Comparison of ENCODE assay signal across 26 cellular contexts in the genomic region with DNA sequence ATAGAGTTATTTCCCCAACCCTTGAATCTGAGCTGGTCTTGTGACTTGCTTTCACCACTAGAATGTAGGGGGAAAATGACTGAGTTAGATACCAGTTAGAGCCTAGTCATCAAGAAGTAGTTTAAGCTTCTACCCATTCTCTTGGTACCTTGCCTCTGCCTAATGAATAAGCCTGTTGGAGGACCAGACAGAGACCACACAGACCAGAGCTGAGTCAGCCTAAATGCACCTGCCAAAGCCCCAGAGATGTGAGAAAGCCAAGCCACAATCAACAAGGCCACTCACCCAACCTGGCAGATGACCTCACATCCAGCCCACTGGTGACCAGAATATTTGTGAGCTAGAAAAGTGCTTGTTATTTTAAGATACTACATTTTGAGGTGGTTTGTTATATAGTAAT.
DNase-seq lines count a peak whose midpoint lies in the region; ATAC-seq and TF ChIP-seq lines count a peak whose summit lies in the region.
"Had no signal": no experiment of that assay in that cellular context is flagged by ENCODE, and none has a peak within 500 bp of the region (broad histone marks: within the 10 kb centered on the region; RNA-seq: fewer than 3 reads in every experiment).

No MANE protein-coding gene starts in this region.

- H3K9me3 ChIP-seq in PC-3 (ENCODE audit: low read length), result no peaks in the 10 kb centered on the region
- no peaks in the 10 kb centered on the region for H3K9me3 ChIP-seq in smooth muscle cell (replicated peaks; ENCODE audit: low read depth)
- H3K9me3 ChIP-seq: ascending aorta, heart left ventricle, neutrophil, psoas muscle, upper lobe of left lung had no signal

- H4K20me1 ChIP-seq in PC-3 (ENCODE audit: low read length) (no peaks in the 10 kb centered on the region), smooth muscle cell (ENCODE audit: low read depth) (no peaks in the 10 kb centered on the region)

- H3K9me3 Mint-ChIP-seq in naive thymus-derived CD8-positive, alpha-beta T cell, result no peaks in the 10 kb centered on the region
- H3K9me3 Mint-ChIP-seq in activated naive CD4-positive, alpha-beta T cell treated with anti-CD3 and anti-CD28 coated beads for 36 hours, result no peaks in the 10 kb centered on the region
- H3K9me3 Mint-ChIP-seq: activated B cell treated with CpG ODN at 0.5 μM for 24 hours; activated naive CD4-positive, alpha-beta T cell treated with anti-CD3 and anti-CD28 coated beads, Interleukin-2, amount 50 U/mL, for 24 hours; CD4-positive, alpha-beta T cell; memory B cell had no signal

- H3F3A ChIP-seq in PC-3 (ENCODE audit: low read length, unreplicated experiment), result no peaks in the 10 kb centered on the region
- no peaks in the 10 kb centered on the region for H3F3A ChIP-seq in smooth muscle cell (ENCODE audit: low read depth)

- H3K27ac Mint-ChIP-seq in naive thymus-derived CD8-positive, alpha-beta T cell, result no peak overlapping the region
- no peak overlapping the region for H3K27ac Mint-ChIP-seq in activated naive CD4-positive, alpha-beta T cell treated with anti-CD3 and anti-CD28 coated beads for 36 hours
- H3K27ac Mint-ChIP-seq: activated B cell treated with CpG ODN at 0.5 μM for 24 hours; activated naive CD4-positive, alpha-beta T cell treated with anti-CD3 and anti-CD28 coated beads, Interleukin-2, amount 50 U/mL, for 24 hours; CD4-positive, alpha-beta T cell; memory B cell had no signal

- no peaks in the 10 kb centered on the region for H3K36me3 Mint-ChIP-seq in naive thymus-derived CD8-positive, alpha-beta T cell
- H3K36me3 Mint-ChIP-seq in activated naive CD4-positive, alpha-beta T cell treated with anti-CD3 and anti-CD28 coated beads for 36 hours (ENCODE audit: low read depth), result no peaks in the 10 kb centered on the region
- H3K36me3 Mint-ChIP-seq: activated naive CD4-positive, alpha-beta T cell treated with anti-CD3 and anti-CD28 coated beads, Interleukin-2, amount 50 U/mL, for 24 hours; memory B cell had no signal

- DNase-seq in ELR (ENCODE audit: low read depth), result peak; percentile 4
- DNase-seq in PC-3, result peak; percentile 15
- DNase-seq in fibroblast of mammary gland (ENCODE audit: low read depth), result peak; percentile 63
- no peak for DNase-seq in naive thymus-derived CD8-positive, alpha-beta T cell
- no peak for DNase-seq in activated gamma-delta T cell treated with Interleukin-2 at 50 U/mL for 16 hours
- DNase-seq in smooth muscle cell (lab: John Stamatoyannopoulos, UW; ENCODE audit: unreplicated experiment), result no peak
- DNase-seq in activated naive CD4-positive, alpha-beta T cell treated with anti-CD3 and anti-CD28 coated beads for 36 hours, result no peak
- DNase-seq: activated B cell treated with CpG ODN at 0.5 μM for 24 hours; CD4-positive, alpha-beta T cell; cerebellar nuclear complex; H7; heart left ventricle; left colon; NCI-H1105 treated with DMSO at 0.1 percent for 48 hours; NCI-H2029 treated with DMSO at 0.1 percent for 48 hours; NCI-H774; psoas muscle; Right ventricle myocardium superior; stimulated activated CD8-positive, alpha-beta memory T cell treated with anti-CD3 and anti-CD28 coated beads, Interleukin-4, amount 100 ng/mL, for 48 hours; SW 1271; upper lobe of left lung had no signal

- H3K4me3 Mint-ChIP-seq in naive thymus-derived CD8-positive, alpha-beta T cell, result no peak overlapping the region
- H3K4me3 Mint-ChIP-seq in activated naive CD4-positive, alpha-beta T cell treated with anti-CD3 and anti-CD28 coated beads for 36 hours, result no peak overlapping the region
- H3K4me3 Mint-ChIP-seq: activated B cell treated with CpG ODN at 0.5 μM for 24 hours; activated naive CD4-positive, alpha-beta T cell treated with anti-CD3 and anti-CD28 coated beads, Interleukin-2, amount 50 U/mL, for 24 hours; CD4-positive, alpha-beta T cell; memory B cell had no signal

- H3K9ac ChIP-seq in PC-3 (ENCODE audit: low read length) (no peak overlapping the region), smooth muscle cell (ENCODE audit: low read depth) (no peak overlapping the region)

- H3K36me3 ChIP-seq in PC-3 (ENCODE audit: low read depth, low read length) (no peaks in the 10 kb centered on the region), smooth muscle cell (ENCODE audit: low read depth) (no peaks in the 10 kb centered on the region)
- H3K36me3 ChIP-seq: ascending aorta, heart left ventricle, neutrophil, upper lobe of left lung had no signal

- POLR2A ChIA-PET in PC-3 (lab: Charles Lee; ENCODE audit: unreplicated experiment), result no interaction called here
- POLR2A ChIA-PET in naive thymus-derived CD8-positive, alpha-beta T cell (lab: Charles Lee), result no interaction called here

- intact Hi-C loops in PC-3 (cut with micrococcal nuclease), result no loop called here
- intact Hi-C loops in activated naive CD4-positive, alpha-beta T cell treated with anti-CD3 and anti-CD28 coated beads for 36 hours (cut with micrococcal nuclease), result no loop called here

- H2AFZ ChIP-seq in PC-3 (ENCODE audit: low read length) (no peak overlapping the region), smooth muscle cell (ENCODE audit: low read depth) (no peak overlapping the region)

- H3K4me3 ChIP-seq in PC-3 (ENCODE audit: low read length), result no peak overlapping the region
- no peak overlapping the region for H3K4me3 ChIP-seq in fibroblast of mammary gland (ENCODE audit: control insufficient read depth, low read depth, low read length)
- H3K4me3 ChIP-seq in smooth muscle cell, result no peak overlapping the region
- H3K4me3 ChIP-seq: ascending aorta, heart left ventricle, psoas muscle, upper lobe of left lung had no signal

- H3K27me3 ChIP-seq in PC-3 (ENCODE audit: low read length), result no peaks in the 10 kb centered on the region
- no peaks in the 10 kb centered on the region for H3K27me3 ChIP-seq in smooth muscle cell (ENCODE audit: low read depth)
- H3K27me3 ChIP-seq: ascending aorta, heart left ventricle, neutrophil, upper lobe of left lung had no signal

- TF ChIP-seq CTCF in PC-3 (conservative IDR thresholded peaks at IDR 0.05; ENCODE audit: low read depth, low read length), result no peak
- no peak for TF ChIP-seq CTCF in fibroblast of mammary gland (conservative IDR thresholded peaks at IDR 0.05; ENCODE audit: control insufficient read depth, insufficient read depth, low read depth, low read length)
- TF ChIP-seq CTCF in smooth muscle cell (IDR thresholded peaks at IDR 0.05; ENCODE audit: borderline replicate concordance, insufficient read depth, poor library complexity, severe bottlenecking), result no peak

- no peak overlapping the region for H3K27ac ChIP-seq in PC-3 (ENCODE audit: low read length)
- no peak overlapping the region for H3K27ac ChIP-seq in smooth muscle cell (ENCODE audit: low read depth)
- H3K27ac ChIP-seq: ascending aorta, heart left ventricle, neutrophil, psoas muscle, upper lobe of left lung had no signal

- H3K4me1 Mint-ChIP-seq in naive thymus-derived CD8-positive, alpha-beta T cell, result no peaks in the 10 kb centered on the region
- H3K4me1 Mint-ChIP-seq in activated naive CD4-positive, alpha-beta T cell treated with anti-CD3 and anti-CD28 coated beads for 36 hours (ENCODE audit: low read depth), result no peaks in the 10 kb centered on the region
- H3K4me1 Mint-ChIP-seq: activated B cell treated with CpG ODN at 0.5 μM for 24 hours; activated naive CD4-positive, alpha-beta T cell treated with anti-CD3 and anti-CD28 coated beads, Interleukin-2, amount 50 U/mL, for 24 hours; memory B cell had no signal

- H3K4me1 ChIP-seq in PC-3 (ENCODE audit: insufficient read depth, low read length) (peaks cover 9% of the 10 kb centered on the region), smooth muscle cell (ENCODE audit: low read depth) (no peaks in the 10 kb centered on the region)
- H3K4me1 ChIP-seq: ascending aorta, psoas muscle, upper lobe of left lung had no signal

- ATAC-seq in GM18867 (IDR thresholded peaks at IDR 0.05; ENCODE audit: unreplicated experiment), result peak; percentile 51
- ATAC-seq in PC-3, result no peak
- no peak for ATAC-seq in naive thymus-derived CD8-positive, alpha-beta T cell
- ATAC-seq: heart left ventricle, left colon had no signal

- H3K79me2 ChIP-seq in PC-3 (ENCODE audit: low read length), result no peaks in the 10 kb centered on the region
- H3K79me2 ChIP-seq in smooth muscle cell (ENCODE audit: low read depth), result no peaks in the 10 kb centered on the region

- BruUV-seq in PC-3 (replicated peaks; lab: Mats Ljungman, UMichigan), result no TSS peak

- H3K9me2 ChIP-seq in PC-3 (replicated peaks; ENCODE audit: low read length), result no peaks in the 10 kb centered on the region

- CTCF ChIA-PET in PC-3 (lab: Charles Lee), result no interaction called here
- CTCF ChIA-PET in activated naive CD4-positive, alpha-beta T cell treated with anti-CD3 and anti-CD28 coated beads for 36 hours (lab: Charles Lee), result interaction anchor here (0.6 to 2.3 kb wide), 2 partner anchors 12 to 250 kb away, joined by 3 to 7 read pairs; no protein-coding TSS in a partner anchor

- peaks cover 0 to 2% (median 0%) of the 10 kb centered on the region in 5 donors for H3K27me3 Mint-ChIP-seq in naive thymus-derived CD8-positive, alpha-beta T cell
- peaks cover 2% of the 10 kb centered on the region for H3K27me3 Mint-ChIP-seq in activated naive CD4-positive, alpha-beta T cell treated with anti-CD3 and anti-CD28 coated beads for 36 hours (ENCODE audit: low read depth)
- H3K27me3 Mint-ChIP-seq: memory B cell had no signal

- H3K4me2 ChIP-seq in PC-3 (ENCODE audit: low read length) (no peak overlapping the region), smooth muscle cell (no peak overlapping the region)

Comparison
In these comparisons a context has a peak if more than half of its experiments do, and no peak if none do; other contexts are left out.
1. DNase-seq: peak in ELR (single experiment), PC-3 (single experiment) and fibroblast of mammary gland (single experiment); none in naive thymus-derived CD8-positive, alpha-beta T cell (0 of 10), activated gamma-delta T cell treated with Interleukin-2 at 50 U/mL for 16 hours (single experiment), smooth muscle cell (single experiment) and activated naive CD4-positive, alpha-beta T cell treated with anti-CD3 and anti-CD28 coated beads for 36 hours (single experiment).